In genomic region chr3:168325684-168326083, GRCh38 we compare ENCODE assay signal across 20 cellular contexts.
"Had no signal": no experiment of that assay in that cellular context is flagged by ENCODE, and none has a peak within 500 bp of the region (broad histone marks: within the 10 kb centered on the region; RNA-seq: fewer than 3 reads in every experiment).

No MANE protein-coding gene starts in this region.

- DNase-seq: islet precursor cell; left ventricle myocardium inferior; midbrain; mucosa of descending colon; naive thymus-derived CD4-positive, alpha-beta T cell; ovary; posterior cingulate gyrus; retina; right cardiac atrium; stimulated activated CD4-positive, alpha-beta T cell treated with anti-CD3 and anti-CD28 coated beads, Interleukin-12 subunit alpha, Interleukin-12 subunit beta, amount 100 ng/mL, for 4 hours; stimulated activated CD4-positive, alpha-beta T cell treated with anti-CD3 and anti-CD28 coated beads, Interleukin-15, amount 100 ng/mL, for 24 hours; stimulated activated CD4-positive, alpha-beta T cell treated with anti-CD3 and anti-CD28 coated beads, Interleukin-2, amount 100 ng/mL, for 24 hours; stimulated activated CD4-positive, alpha-beta T cell treated with anti-CD3 and anti-CD28 coated beads, Interleukin-4, amount 100 ng/mL, for 1 hour; stimulated activated naive B cell treated with anti-CD40 and anti-IgM and Interleukin-4, amounts not matched to agents 10 μg/mL and 1 μg/mL and 100 μg/mL, for 72 hours; stimulated activated naive CD8-positive, alpha-beta T cell treated with anti-CD3 and anti-CD28 coated beads, Interleukin-15, Interleukin-2, amounts not matched to agents 100 U/mL and 50 U/mL, for 24 hours; stomach; testis; thyroid gland; transverse colon; upper lobe of left lung had no signal
